Comparison of ENCODE assay signal across 1 cellular context in genomic region chr14:55832122-55832911, GRCh38.
A peak's percentile ranks its signal among the peaks of the same experiment; 100 is the strongest.
TF ChIP-seq lines count a peak whose summit lies in the region.

No MANE protein-coding gene starts in this region.

TF ChIP-seq in HepG2, 621 proteins besides CTCF, POLR2A, EP300 and RAD21 (continued from another document and continues in another):
- TF ChIP-seq TFDP2 (CRISPR knock-in tag; IDR thresholded peaks at IDR 0.05) (no peak), GRHL1 (CRISPR knock-in tag; conservative IDR thresholded peaks at IDR 0.05) (no peak), STAG1 (CRISPR knock-in tag; IDR thresholded peaks at IDR 0.05) (no peak), FOXA3 (CRISPR knock-in tag; IDR thresholded peaks at IDR 0.05) (0 out of 2 replicates have a peak, but pooled peaks have one; percentile 16), ZNF816 (CRISPR knock-in tag; IDR thresholded peaks at IDR 0.05; ENCODE audit: borderline replicate concordance) (no peak), ZBTB26 (CRISPR knock-in tag; IDR thresholded peaks at IDR 0.05; ENCODE audit: borderline replicate concordance) (no peak), CCAR2 (optimal IDR thresholded peaks at IDR 0.05; ENCODE audit: low read depth, low read length) (no peak), ZNF841 (CRISPR knock-in tag; IDR thresholded peaks at IDR 0.05; ENCODE audit: borderline replicate concordance) (no peak), HNF1A (IDR thresholded peaks at IDR 0.05; ENCODE audit: low read depth) (peak; percentile 61; the same call in 1 of the 2 replicates), HNF1A (CRISPR knock-in tag; IDR thresholded peaks at IDR 0.05; ENCODE audit: borderline replicate concordance) (peak; percentile 51; the same call in 1 of the 2 replicates), KDM5A (IDR thresholded peaks at IDR 0.05; ENCODE audit: borderline replicate concordance, low read length) (no peak), ZNF251 (CRISPR knock-in tag; IDR thresholded peaks at IDR 0.05) (no peak), GABPA (IDR thresholded peaks at IDR 0.05; ENCODE audit: low read depth, low read length) (no peak), GABPA (CRISPR knock-in tag; IDR thresholded peaks at IDR 0.05; ENCODE audit: low read depth) (0 out of 2 replicates have a peak, but pooled peaks have one; percentile 13), RARA (CRISPR knock-in tag; IDR thresholded peaks at IDR 0.05) (no peak), TBX2 (CRISPR knock-in tag; IDR thresholded peaks at IDR 0.05; ENCODE audit: borderline replicate concordance) (0 out of 2 replicates have a peak, but pooled peaks have one; percentile 21), JARID2 (CRISPR knock-in tag; IDR thresholded peaks at IDR 0.05; ENCODE audit: insufficient replicate concordance) (no peak), ZNF546 (CRISPR knock-in tag; conservative IDR thresholded peaks at IDR 0.05) (no peak), ZNF781 (CRISPR knock-in tag; IDR thresholded peaks at IDR 0.05; ENCODE audit: borderline replicate concordance, not compliant biosample characterization) (no peak), ZNF644 (CRISPR knock-in tag; IDR thresholded peaks at IDR 0.05; ENCODE audit: low read depth) (peak; percentile 62; the same call in 1 of the 2 replicates), TEAD3 (CRISPR knock-in tag; optimal IDR thresholded peaks at IDR 0.05; ENCODE audit: borderline replicate concordance) (peak; percentile 48), ZNF256 (CRISPR knock-in tag; conservative IDR thresholded peaks at IDR 0.05) (no peak), ZNF318 (CRISPR knock-in tag; IDR thresholded peaks at IDR 0.05) (no peak), STAT6 (CRISPR knock-in tag; IDR thresholded peaks at IDR 0.05; ENCODE audit: borderline replicate concordance) (no peak), ZBTB37 (CRISPR knock-in tag; IDR thresholded peaks at IDR 0.05) (no peak), ARID5B (CRISPR knock-in tag; IDR thresholded peaks at IDR 0.05) (0 out of 2 replicates have a peak, but pooled peaks have one; percentile 37)
